1 cellular context compared by ENCODE assay signal in the genomic region with DNA sequence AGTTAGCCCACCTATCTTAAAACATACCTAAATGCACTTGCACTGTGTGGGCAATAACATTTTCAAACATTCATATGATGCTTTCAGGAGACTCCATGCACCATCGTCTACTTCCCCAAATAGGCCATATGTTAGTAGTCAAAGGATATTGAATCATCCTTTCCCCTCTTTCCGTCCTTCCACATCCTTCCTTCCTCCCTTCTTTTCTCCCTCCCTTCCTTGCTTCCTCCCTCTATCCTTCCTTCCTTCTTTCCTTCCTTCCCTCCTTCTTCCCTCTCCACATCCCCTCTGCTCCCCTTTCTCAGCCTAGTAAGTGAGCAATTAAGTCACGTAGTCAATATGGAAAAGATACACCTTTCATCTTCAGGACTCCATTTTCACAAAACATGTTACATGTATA.
TF ChIP-seq lines count a peak whose summit lies in the region.

No MANE protein-coding gene starts in this region.

TF ChIP-seq in HEK293, 187 proteins besides CTCF, POLR2A, EP300 and RAD21 (continued from another document):
- TF ChIP-seq, protein P1, sequence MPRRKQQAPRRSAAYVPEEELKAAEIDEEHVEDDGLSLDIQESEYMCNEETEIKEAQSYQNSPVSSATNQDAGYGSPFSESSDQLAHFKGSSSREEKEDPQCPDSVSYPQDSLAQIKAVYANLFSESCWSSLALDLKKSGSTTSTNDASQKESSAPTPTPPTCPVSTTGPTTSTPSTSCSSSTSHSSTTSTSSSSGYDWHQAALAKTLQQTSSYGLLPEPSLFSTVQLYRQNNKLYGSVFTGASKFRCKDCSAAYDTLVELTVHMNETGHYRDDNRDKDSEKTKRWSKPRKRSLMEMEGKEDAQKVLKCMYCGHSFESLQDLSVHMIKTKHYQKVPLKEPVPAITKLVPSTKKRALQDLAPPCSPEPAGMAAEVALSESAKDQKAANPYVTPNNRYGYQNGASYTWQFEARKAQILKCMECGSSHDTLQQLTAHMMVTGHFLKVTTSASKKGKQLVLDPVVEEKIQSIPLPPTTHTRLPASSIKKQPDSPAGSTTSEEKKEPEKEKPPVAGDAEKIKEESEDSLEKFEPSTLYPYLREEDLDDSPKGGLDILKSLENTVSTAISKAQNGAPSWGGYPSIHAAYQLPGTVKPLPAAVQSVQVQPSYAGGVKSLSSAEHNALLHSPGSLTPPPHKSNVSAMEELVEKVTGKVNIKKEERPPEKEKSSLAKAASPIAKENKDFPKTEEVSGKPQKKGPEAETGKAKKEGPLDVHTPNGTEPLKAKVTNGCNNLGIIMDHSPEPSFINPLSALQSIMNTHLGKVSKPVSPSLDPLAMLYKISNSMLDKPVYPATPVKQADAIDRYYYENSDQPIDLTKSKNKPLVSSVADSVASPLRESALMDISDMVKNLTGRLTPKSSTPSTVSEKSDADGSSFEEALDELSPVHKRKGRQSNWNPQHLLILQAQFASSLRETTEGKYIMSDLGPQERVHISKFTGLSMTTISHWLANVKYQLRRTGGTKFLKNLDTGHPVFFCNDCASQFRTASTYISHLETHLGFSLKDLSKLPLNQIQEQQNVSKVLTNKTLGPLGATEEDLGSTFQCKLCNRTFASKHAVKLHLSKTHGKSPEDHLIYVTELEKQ (tag by site-specific recombination; IDR thresholded peaks at IDR 0.05; ENCODE audit: borderline replicate concordance) = no peak
- TF ChIP-seq GLIS1 (tag by site-specific recombination; IDR thresholded peaks at IDR 0.05) = no peak
- TF ChIP-seq, protein P2, sequence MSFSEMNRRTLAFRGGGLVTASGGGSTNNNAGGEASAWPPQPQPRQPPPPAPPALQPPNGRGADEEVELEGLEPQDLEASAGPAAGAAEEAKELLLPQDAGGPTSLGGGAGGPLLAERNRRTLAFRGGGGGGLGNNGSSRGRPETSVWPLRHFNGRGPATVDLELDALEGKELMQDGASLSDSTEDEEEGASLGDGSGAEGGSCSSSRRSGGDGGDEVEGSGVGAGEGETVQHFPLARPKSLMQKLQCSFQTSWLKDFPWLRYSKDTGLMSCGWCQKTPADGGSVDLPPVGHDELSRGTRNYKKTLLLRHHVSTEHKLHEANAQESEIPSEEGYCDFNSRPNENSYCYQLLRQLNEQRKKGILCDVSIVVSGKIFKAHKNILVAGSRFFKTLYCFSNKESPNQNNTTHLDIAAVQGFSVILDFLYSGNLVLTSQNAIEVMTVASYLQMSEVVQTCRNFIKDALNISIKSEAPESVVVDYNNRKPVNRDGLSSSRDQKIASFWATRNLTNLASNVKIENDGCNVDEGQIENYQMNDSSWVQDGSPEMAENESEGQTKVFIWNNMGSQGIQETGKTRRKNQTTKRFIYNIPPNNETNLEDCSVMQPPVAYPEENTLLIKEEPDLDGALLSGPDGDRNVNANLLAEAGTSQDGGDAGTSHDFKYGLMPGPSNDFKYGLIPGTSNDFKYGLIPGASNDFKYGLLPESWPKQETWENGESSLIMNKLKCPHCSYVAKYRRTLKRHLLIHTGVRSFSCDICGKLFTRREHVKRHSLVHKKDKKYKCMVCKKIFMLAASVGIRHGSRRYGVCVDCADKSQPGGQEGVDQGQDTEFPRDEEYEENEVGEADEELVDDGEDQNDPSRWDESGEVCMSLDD (tag by site-specific recombination; IDR thresholded peaks at IDR 0.05) = no peak
- peak; percentile 55; the same call in 1 of the 2 replicates for TF ChIP-seq IKZF3 (tag by site-specific recombination; IDR thresholded peaks at IDR 0.05)
- no peak for TF ChIP-seq REPIN1 (tag by site-specific recombination; IDR thresholded peaks at IDR 0.05; ENCODE audit: low read depth)
- no peak for TF ChIP-seq ZNF561 (tag by site-specific recombination; IDR thresholded peaks at IDR 0.05; ENCODE audit: borderline replicate concordance)
- peak; percentile 24 for TF ChIP-seq SETDB1 (IDR thresholded peaks at IDR 0.05; ENCODE audit: insufficient read length, low read length)
- TF ChIP-seq, protein P3, sequence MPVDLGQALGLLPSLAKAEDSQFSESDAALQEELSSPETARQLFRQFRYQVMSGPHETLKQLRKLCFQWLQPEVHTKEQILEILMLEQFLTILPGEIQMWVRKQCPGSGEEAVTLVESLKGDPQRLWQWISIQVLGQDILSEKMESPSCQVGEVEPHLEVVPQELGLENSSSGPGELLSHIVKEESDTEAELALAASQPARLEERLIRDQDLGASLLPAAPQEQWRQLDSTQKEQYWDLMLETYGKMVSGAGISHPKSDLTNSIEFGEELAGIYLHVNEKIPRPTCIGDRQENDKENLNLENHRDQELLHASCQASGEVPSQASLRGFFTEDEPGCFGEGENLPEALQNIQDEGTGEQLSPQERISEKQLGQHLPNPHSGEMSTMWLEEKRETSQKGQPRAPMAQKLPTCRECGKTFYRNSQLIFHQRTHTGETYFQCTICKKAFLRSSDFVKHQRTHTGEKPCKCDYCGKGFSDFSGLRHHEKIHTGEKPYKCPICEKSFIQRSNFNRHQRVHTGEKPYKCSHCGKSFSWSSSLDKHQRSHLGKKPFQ (tag by site-specific recombination; IDR thresholded peaks at IDR 0.05) = no peak
